In genomic region chr16:80670170-80670865, GRCh38 we compare ENCODE assay signal across 17 cellular contexts.
DNase-seq lines count a peak whose midpoint lies in the region; ATAC-seq, FAIRE-seq and TF ChIP-seq lines count a peak whose summit lies in the region.
"Had no signal": no experiment of that assay in that cellular context is flagged by ENCODE, and none has a peak within 500 bp of the region (broad histone marks: within the 10 kb centered on the region; RNA-seq: fewer than 3 reads in every experiment).

No MANE protein-coding gene starts in this region.

- CTCF ChIA-PET in activated CD4-positive, alpha-beta T cell treated with anti-CD3 and anti-CD28 coated beads, Interleukin-2, amount 10 ng/mL, durations not matched to agents 7 days and 5 days (lab: Charles Lee): interaction anchor here (0.7 to 1.3 kb wide), 2 partner anchors 50 to 137 kb away, joined by 3 read pairs; no protein-coding TSS in a partner anchor
- CTCF ChIA-PET in GM12878 (lab: Yijun Ruan, JAX) (no interaction called here), MCF 10A (lab: Yijun Ruan, JAX) (no interaction called here)

- peaks cover 41% of the 10 kb centered on the region for H3K36me3 Mint-ChIP-seq in activated CD4-positive, alpha-beta T cell treated with anti-CD3 and anti-CD28 coated beads, Interleukin-2, amount 10 ng/mL, durations not matched to agents 7 days and 5 days (ENCODE audit: low read depth)
- H3K36me3 Mint-ChIP-seq in MCF 10A (ENCODE audit: insufficient read depth, unreplicated experiment): no peaks in the 10 kb centered on the region
- H3K36me3 Mint-ChIP-seq: type B pancreatic cell had no signal

- H3K4me1 ChIP-seq in OCI-LY3 (ENCODE audit: low read length) (peaks cover 26% of the 10 kb centered on the region), GM12878 (ENCODE audit: control insufficient read depth, insufficient read depth, low read length) (peaks cover 12% of the 10 kb centered on the region)
- H3K4me1 ChIP-seq: SJSA1 had no signal

- H4K20me1 ChIP-seq in OCI-LY3 (ENCODE audit: insufficient read depth, low read length) (peaks cover 5% of the 10 kb centered on the region; the same call in 1 of the 2 replicates), GM12878 (ENCODE audit: control insufficient read depth, insufficient read depth) (no peaks in the 10 kb centered on the region)

- TF ChIP-seq CTCF in OCI-LY3 (IDR thresholded peaks at IDR 0.05; ENCODE audit: low read depth, low read length) (no peak), GM12878 (IDR thresholded peaks at IDR 0.05 in 2 of 3, conservative IDR thresholded peaks at IDR 0.05 in 1 of 3; ENCODE audit: control insufficient read depth in 2 of 3, extremely low read depth in 1 of 3, insufficient read depth in 1 of 3, low read depth in 3 of 3, low read length in 3 of 3) (no peak), MCF 10A (IDR thresholded peaks at IDR 0.05; ENCODE audit: unreplicated experiment) (no peak)

- no peak overlapping the region for H3K4me3 ChIP-seq in OCI-LY3 (ENCODE audit: low read length)
- no peak overlapping the region for H3K4me3 ChIP-seq in GM12878
- H3K4me3 ChIP-seq: SJSA1 had no signal

- WGBS in GM12878 (ENCODE audit: insufficient coverage, insufficient replicate concordance, low lambda C conversion rate, missing lambda C conversion rate): 60% methylated on average over 20 of the region's 20 CpGs

- intact Hi-C loops in GM12878 (cut with micrococcal nuclease; ENCODE audit: unreplicated experiment) (no loop called here), MCF 10A (cut with micrococcal nuclease) (no loop called here)

- peak; percentile 49 for DNase-seq in activated CD4-positive, alpha-beta T cell treated with anti-CD3 and anti-CD28 coated beads for 48 hours
- DNase-seq in activated CD4-positive, alpha-beta T cell treated with anti-CD3 and anti-CD28 coated beads, Interleukin-2, amount 10 ng/mL, durations not matched to agents 7 days and 5 days: no peak
- DNase-seq in GM12878 (ENCODE audit: low read depth, low spot score) (no peak), NCI-H2107 (lab: John Stamatoyannopoulos, UW) (no peak), MCF 10A (ENCODE audit: unreplicated experiment) (no peak)
- DNase-seq in stimulated activated CD8-positive, alpha-beta memory T cell treated with anti-CD3 and anti-CD28 coated beads, Interleukin-4, amount 100 ng/mL, for 48 hours: peak; percentile 37
- DNase-seq: CD8-positive, alpha-beta memory T cell; HFFc6; NCI-H2029 treated with DMSO at 0.1 percent for 48 hours; NCI-H524 treated with DMSO at 0.1 percent for 48 hours; T-helper 9 cell had no signal

- peaks cover 12% of the 10 kb centered on the region for H3K4me1 Mint-ChIP-seq in activated CD4-positive, alpha-beta T cell treated with anti-CD3 and anti-CD28 coated beads, Interleukin-2, amount 10 ng/mL, durations not matched to agents 7 days and 5 days
- H3K4me1 Mint-ChIP-seq in MCF 10A (ENCODE audit: insufficient read depth, unreplicated experiment): peaks cover 2% of the 10 kb centered on the region

- no peaks in the 10 kb centered on the region for H3K79me2 ChIP-seq in OCI-LY3 (ENCODE audit: low read length)
- H3K79me2 ChIP-seq in GM12878 (ENCODE audit: control insufficient read depth, insufficient read depth, low read length): no peaks in the 10 kb centered on the region

- RAD21 ChIA-PET in GM12878 (lab: Charles Lee; ENCODE audit: unreplicated experiment): no interaction called here

- no TSS peak for BruUV-seq in GM12878 (replicated peaks; lab: Mats Ljungman, UMichigan)
- no TSS peak for BruUV-seq in MCF 10A (replicated peaks; lab: Mats Ljungman, UMichigan)

- TF ChIP-seq POLR2A in GM12878 (IDR thresholded peaks at IDR 0.05; ENCODE audit: low read depth, low read length): no peak

- peaks cover 12% of the 10 kb centered on the region for H3K9me3 Mint-ChIP-seq in activated CD4-positive, alpha-beta T cell treated with anti-CD3 and anti-CD28 coated beads, Interleukin-2, amount 10 ng/mL, durations not matched to agents 7 days and 5 days
- H3K9me3 Mint-ChIP-seq in MCF 10A (ENCODE audit: unreplicated experiment): peaks cover 2% of the 10 kb centered on the region
- H3K9me3 Mint-ChIP-seq: CD8-positive, alpha-beta memory T cell; HFFc6; type B pancreatic cell had no signal

- TF ChIP-seq EP300 in GM12878 (IDR thresholded peaks at IDR 0.05; ENCODE audit: borderline replicate concordance in 1 of 2, control insufficient read depth in 1 of 2, low read depth in 2 of 2, low read length in 2 of 2): no peak

- H3K9ac ChIP-seq in OCI-LY3 (ENCODE audit: low read length) (no peak overlapping the region), GM12878 (ENCODE audit: control insufficient read depth, insufficient read depth, low read length) (no peak overlapping the region)

- no peaks in the 10 kb centered on the region; the same call in 1 of the 2 replicates for H3K9me3 ChIP-seq in OCI-LY3 (ENCODE audit: insufficient read depth, low read length)
- H3K9me3 ChIP-seq in GM12878 (replicated peaks; ENCODE audit: control insufficient read depth, insufficient read depth, low read length): no peaks in the 10 kb centered on the region; the same call in 2 of the 3 replicates
- H3K9me3 ChIP-seq: SJSA1 had no signal

- in situ Hi-C loops in GM12878 (cut with MboI): no loop called here

- POLR2A ChIA-PET in activated CD4-positive, alpha-beta T cell treated with anti-CD3 and anti-CD28 coated beads, Interleukin-2, amount 10 ng/mL, durations not matched to agents 7 days and 5 days (lab: Charles Lee): no interaction called here
- POLR2A ChIA-PET in GM12878 (lab: Charles Lee): interaction anchor here (1.2 kb wide), 1 partner anchor 19 kb away, joined by 3 read pairs; no protein-coding TSS in a partner anchor
- POLR2A ChIA-PET in MCF 10A (lab: Yijun Ruan, JAX): no interaction called here

- H3K36me3 ChIP-seq in OCI-LY3 (replicated peaks; ENCODE audit: low read depth, low read length) (no peaks in the 10 kb centered on the region), GM12878 (ENCODE audit: control insufficient read depth in 2 of 2, insufficient read depth in 2 of 2, low read length in 1 of 2) (no peaks in the 10 kb centered on the region)
- H3K36me3 ChIP-seq: SJSA1 had no signal

- no peak for TF ChIP-seq RAD21 in GM12878 (IDR thresholded peaks at IDR 0.05; ENCODE audit: insufficient read depth, low read depth, low read length)

- H3K27me3 ChIP-seq in OCI-LY3 (ENCODE audit: low read depth, low read length): peaks cover 31% of the 10 kb centered on the region
- H3K27me3 ChIP-seq in GM12878 (replicated peaks in 1 of 2; ENCODE audit: control insufficient read depth in 2 of 2, insufficient read depth in 2 of 2, low read length in 1 of 2): no peaks in the 10 kb centered on the region
- H3K27me3 ChIP-seq: SJSA1 had no signal

- H2AFZ ChIP-seq in OCI-LY3 (ENCODE audit: low read depth, low read length) (no peak overlapping the region), GM12878 (ENCODE audit: control insufficient read depth, low read depth, low read length) (no peak overlapping the region)

- SMC1A ChIA-PET in GM12878 (lab: Charles Lee; ENCODE audit: uncharacterized antibody, unreplicated experiment): no interaction called here

- no peak overlapping the region for H3K27ac ChIP-seq in OCI-LY3 (ENCODE audit: low read length)
- H3K27ac ChIP-seq in GM12878 (ENCODE audit: control insufficient read depth, insufficient read depth): no peak overlapping the region
- H3K27ac ChIP-seq: SJSA1 had no signal

- peak overlapping the region; percentile 6; the same call in 1 of the 2 replicates for H3K4me2 ChIP-seq in OCI-LY3 (ENCODE audit: low read length)
- no peak overlapping the region for H3K4me2 ChIP-seq in GM12878 (ENCODE audit: control insufficient read depth, insufficient read depth)

- FAIRE-seq in GM12878 (lab: Jason Lieb, UNC): no peak
- FAIRE-seq: bronchial epithelial cell, keratinocyte had no signal

- no peak for ATAC-seq in GM12878
- no peak for ATAC-seq in HG03095 (IDR thresholded peaks at IDR 0.05; ENCODE audit: unreplicated experiment)

- no peak overlapping the region for H3K4me3 Mint-ChIP-seq in activated CD4-positive, alpha-beta T cell treated with anti-CD3 and anti-CD28 coated beads, Interleukin-2, amount 10 ng/mL, durations not matched to agents 7 days and 5 days
- no peak overlapping the region for H3K4me3 Mint-ChIP-seq in MCF 10A (ENCODE audit: unreplicated experiment)
- H3K4me3 Mint-ChIP-seq: HFFc6, type B pancreatic cell had no signal

- H3K27me3 Mint-ChIP-seq in activated CD4-positive, alpha-beta T cell treated with anti-CD3 and anti-CD28 coated beads, Interleukin-2, amount 10 ng/mL, durations not matched to agents 7 days and 5 days: no peaks in the 10 kb centered on the region
- H3K27me3 Mint-ChIP-seq in MCF 10A (ENCODE audit: insufficient read depth, unreplicated experiment): no peaks in the 10 kb centered on the region

- H3K27ac Mint-ChIP-seq in activated CD4-positive, alpha-beta T cell treated with anti-CD3 and anti-CD28 coated beads, Interleukin-2, amount 10 ng/mL, durations not matched to agents 7 days and 5 days: no peak overlapping the region
- no peak overlapping the region for H3K27ac Mint-ChIP-seq in MCF 10A (ENCODE audit: low read depth, unreplicated experiment)
- H3K27ac Mint-ChIP-seq: HFFc6, type B pancreatic cell had no signal

TF ChIP-seq in GM12878, 131 proteins besides CTCF, POLR2A, EP300 and RAD21:
- TF ChIP-seq SIX5 (IDR thresholded peaks at IDR 0.05; ENCODE audit: low read depth, low read length, severe bottlenecking) (no peak), YY1 (IDR thresholded peaks at IDR 0.05; ENCODE audit: low read depth, low read length) (peak; percentile 74), ETV6 (conservative IDR thresholded peaks at IDR 0.05 in 1 of 2, IDR thresholded peaks at IDR 0.05 in 1 of 2; ENCODE audit: borderline replicate concordance in 1 of 2, low read depth in 1 of 2) (0 out of 4 replicates have a peak, but pooled peaks of 1 of the 2 experiments have one; percentile 25)

Comparison
In these comparisons a context has a peak if more than half of its experiments do, and no peak if none do; other contexts are left out.
1. DNase-seq: peak in activated CD4-positive, alpha-beta T cell treated with anti-CD3 and anti-CD28 coated beads for 48 hours (single experiment) and stimulated activated CD8-positive, alpha-beta memory T cell treated with anti-CD3 and anti-CD28 coated beads, Interleukin-4, amount 100 ng/mL, for 48 hours (single experiment); none in activated CD4-positive, alpha-beta T cell treated with anti-CD3 and anti-CD28 coated beads, Interleukin-2, amount 10 ng/mL, durations not matched to agents 7 days and 5 days (single experiment), GM12878 (single experiment), NCI-H2107 (single experiment) and MCF 10A (single experiment).